Comparison of ENCODE assay signal across 9 cellular contexts in the genomic region with DNA sequence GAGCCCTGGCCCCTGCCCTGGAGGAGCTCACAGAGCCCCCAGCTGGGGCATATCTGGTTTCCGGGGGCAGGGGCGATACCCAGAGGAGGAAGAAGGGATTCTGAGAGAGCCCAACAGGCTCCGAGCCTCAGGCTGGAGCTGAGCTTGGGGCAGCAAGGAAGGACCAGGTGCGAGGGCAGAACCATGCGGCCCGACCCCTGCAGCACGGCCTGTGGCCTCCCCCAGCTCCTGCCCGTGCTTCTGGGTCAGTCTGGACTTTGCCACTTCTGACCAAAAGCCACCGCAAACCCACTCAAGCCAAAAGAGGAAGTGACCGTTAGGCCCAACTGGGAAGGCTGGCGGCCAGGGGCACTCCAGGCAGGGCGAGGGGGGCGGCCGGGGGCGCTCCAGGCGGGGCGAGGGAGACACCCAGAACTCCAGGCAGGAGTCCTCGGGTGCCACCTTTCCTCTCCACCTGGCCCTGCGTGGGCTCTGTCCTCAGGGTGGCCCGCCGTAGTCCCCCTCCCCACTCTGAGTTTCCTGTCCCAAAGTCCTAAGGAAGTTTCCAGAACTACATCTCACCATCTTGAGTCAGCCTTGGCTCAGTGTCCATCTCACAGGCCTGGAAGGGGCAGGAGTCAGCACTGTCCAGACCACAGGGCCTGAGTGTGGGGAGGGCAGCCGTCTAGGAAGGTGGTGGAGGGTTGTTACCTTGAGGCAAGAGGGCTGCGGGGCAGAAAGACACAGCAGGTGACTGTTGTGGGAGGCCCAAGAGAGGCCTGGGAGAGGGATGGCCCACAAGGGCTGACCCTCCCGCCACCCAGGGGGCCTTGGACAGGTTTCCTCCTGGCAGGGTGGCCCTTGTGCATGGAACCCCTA. TPM values are rescaled to one million over a fixed set of nuclear protein-coding genes. Genes with fewer than 3 reads are reported as not detected.
DNase-seq lines count a peak whose midpoint lies in the region; ATAC-seq and TF ChIP-seq lines count a peak whose summit lies in the region.
"Had no signal": no experiment of that assay in that cellular context is flagged by ENCODE, and none has a peak within 500 bp of the region (broad histone marks: within the 10 kb centered on the region; RNA-seq: fewer than 3 reads in every experiment).

No MANE protein-coding gene starts in this region.

- H3K4me3 ChIP-seq in adrenal gland (no peak overlapping the region), testis (no peak overlapping the region)

- no peak for ATAC-seq in WTC11

- H3K36me3 ChIP-seq in adrenal gland (replicated peaks in 1 of 2) (peaks cover 0 to 7% of the 10 kb centered on the region in 2 donors), testis (ENCODE audit: low read depth, missing control alignments) (no peaks in the 10 kb centered on the region)

- H3K4me1 ChIP-seq in adrenal gland (replicated peaks in 1 of 2) (peaks cover 10 to 42% of the 10 kb centered on the region in 2 donors), testis (peaks cover 35% of the 10 kb centered on the region)

- H3K9me3 Mint-ChIP-seq in WTC11, result peaks cover 6% of the 10 kb centered on the region; the same call in 1 of the 2 replicates

- H3K4me3 Mint-ChIP-seq in WTC11, result no peak overlapping the region

- H3K27ac ChIP-seq in adrenal gland, result peak overlapping the region in 4 of 5 donors; percentile 35 to 86 (median 58)
- peak overlapping the region; percentile 39 to 54 for H3K27ac ChIP-seq in testis

- H3K9me3 ChIP-seq in adrenal gland (replicated peaks in 1 of 3) (no peaks in the 10 kb centered on the region), testis (no peaks in the 10 kb centered on the region)

- intact Hi-C loops in adrenal gland (cut with DNase I) (no loop called here), testis (cut with DNase I; ENCODE audit: low total_unique reads) (no loop called here)

- TF ChIP-seq POLR2A in adrenal gland (IDR thresholded peaks at IDR 0.05), result no peak
- TF ChIP-seq POLR2A in testis (IDR thresholded peaks at IDR 0.05), result no peak

- H3K27me3 ChIP-seq in adrenal gland (no peaks in the 10 kb centered on the region), testis (no peaks in the 10 kb centered on the region)

- POLR2A ChIA-PET in WTC11 (lab: Charles Lee), result interaction anchor here (0.8 kb wide), 1 partner anchor 19 kb away, joined by 10 read pairs; no protein-coding TSS in a partner anchor

- TF ChIP-seq CTCF in adrenal gland (IDR thresholded peaks at IDR 0.05) (no peak), testis (IDR thresholded peaks at IDR 0.05) (no peak), WTC11 (IDR thresholded peaks at IDR 0.05) (no peak)

- peaks cover 10% of the 10 kb centered on the region for H3K36me3 Mint-ChIP-seq in WTC11

- CTCF ChIA-PET in WTC11 (lab: Charles Lee), result interaction anchor here (1.1 to 5.7 kb wide), 3 partner anchors 9 to 30 kb away, joined by 4 to 39 read pairs (median 13); no protein-coding TSS in a partner anchor

- DNase-seq in SKM-1 treated with dmso at 0.1 percent for 144 hours (lab: John Stamatoyannopoulos, UW; ENCODE audit: unreplicated experiment) (peak; percentile 16), SKM-1 (lab: John Stamatoyannopoulos, UW; ENCODE audit: unreplicated experiment) (no peak), adrenal gland (peak in 6 of 7 donors; percentile 24 to 47 (median 39)), medulla oblongata (ENCODE audit: extremely low spot score) (peak; percentile 71), testis (no peak), epidermal melanocyte (ENCODE audit: insufficient read length, low spot score) (no peak), hepatic stellate cell (ENCODE audit: low spot score) (no peak), WTC11 (ENCODE audit: low spot score) (no peak)
- DNase-seq: NCI-H1694 treated with DMSO at 0.1 percent for 48 hours had no signal

- H3K4me1 Mint-ChIP-seq in WTC11, result peaks cover 18% of the 10 kb centered on the region

- 67 to 79% (median 78%) methylated on average over 10 to 24 of the region's 24 CpGs for WGBS in adrenal gland, 4 donors
- WGBS in testis, 2 donors, result 84 to 90% methylated on average over 14 to 24 of the region's 24 CpGs

- no peak overlapping the region for H3K27ac Mint-ChIP-seq in WTC11

- peaks cover 2% of the 10 kb centered on the region; the same call in 1 of the 2 replicates for H3K27me3 Mint-ChIP-seq in WTC11 (ENCODE audit: low read depth)

TF ChIP-seq in WTC11, 78 proteins besides CTCF, POLR2A, EP300 and RAD21 (continues in another document):
- TF ChIP-seq HMGA2 (CRISPR knock-in tag; IDR thresholded peaks at IDR 0.05) (no peak), GABPB1 (CRISPR knock-in tag; IDR thresholded peaks at IDR 0.05) (no peak), GRHL2 (CRISPR knock-in tag; IDR thresholded peaks at IDR 0.05; ENCODE audit: insufficient replicate concordance, severe bottlenecking) (no peak), ZNF138 (CRISPR knock-in tag; conservative IDR thresholded peaks at IDR 0.05) (no peak), NFE2L1 (CRISPR knock-in tag; IDR thresholded peaks at IDR 0.05) (no peak), ETV6 (CRISPR knock-in tag; IDR thresholded peaks at IDR 0.05) (no peak), CREB1 (CRISPR knock-in tag; IDR thresholded peaks at IDR 0.05) (no peak), CREM (CRISPR knock-in tag; IDR thresholded peaks at IDR 0.05) (no peak), MAX (CRISPR knock-in tag; IDR thresholded peaks at IDR 0.05) (no peak), IRF2 (CRISPR knock-in tag; IDR thresholded peaks at IDR 0.05; ENCODE audit: borderline replicate concordance, low read depth) (no peak), SMAD4 (CRISPR knock-in tag; IDR thresholded peaks at IDR 0.05) (no peak), USF1 (CRISPR knock-in tag; IDR thresholded peaks at IDR 0.05) (no peak), SOX15 (CRISPR knock-in tag; IDR thresholded peaks at IDR 0.05) (no peak)
- TF ChIP-seq, protein P1, sequence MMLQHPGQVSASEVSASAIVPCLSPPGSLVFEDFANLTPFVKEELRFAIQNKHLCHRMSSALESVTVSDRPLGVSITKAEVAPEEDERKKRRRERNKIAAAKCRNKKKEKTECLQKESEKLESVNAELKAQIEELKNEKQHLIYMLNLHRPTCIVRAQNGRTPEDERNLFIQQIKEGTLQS (CRISPR knock-in tag; conservative IDR thresholded peaks at IDR 0.05), result no peak
- TF ChIP-seq, protein P2, sequence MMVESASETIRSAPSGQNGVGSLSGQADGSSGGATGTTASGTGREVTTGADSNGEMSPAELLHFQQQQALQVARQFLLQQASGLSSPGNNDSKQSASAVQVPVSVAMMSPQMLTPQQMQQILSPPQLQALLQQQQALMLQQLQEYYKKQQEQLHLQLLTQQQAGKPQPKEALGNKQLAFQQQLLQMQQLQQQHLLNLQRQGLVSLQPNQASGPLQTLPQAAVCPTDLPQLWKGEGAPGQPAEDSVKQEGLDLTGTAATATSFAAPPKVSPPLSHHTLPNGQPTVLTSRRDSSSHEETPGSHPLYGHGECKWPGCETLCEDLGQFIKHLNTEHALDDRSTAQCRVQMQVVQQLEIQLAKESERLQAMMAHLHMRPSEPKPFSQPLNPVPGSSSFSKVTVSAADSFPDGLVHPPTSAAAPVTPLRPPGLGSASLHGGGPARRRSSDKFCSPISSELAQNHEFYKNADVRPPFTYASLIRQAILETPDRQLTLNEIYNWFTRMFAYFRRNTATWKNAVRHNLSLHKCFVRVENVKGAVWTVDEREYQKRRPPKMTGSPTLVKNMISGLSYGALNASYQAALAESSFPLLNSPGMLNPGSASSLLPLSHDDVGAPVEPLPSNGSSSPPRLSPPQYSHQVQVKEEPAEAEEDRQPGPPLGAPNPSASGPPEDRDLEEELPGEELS (CRISPR knock-in tag; IDR thresholded peaks at IDR 0.05), result no peak
- TF ChIP-seq, protein P3, sequence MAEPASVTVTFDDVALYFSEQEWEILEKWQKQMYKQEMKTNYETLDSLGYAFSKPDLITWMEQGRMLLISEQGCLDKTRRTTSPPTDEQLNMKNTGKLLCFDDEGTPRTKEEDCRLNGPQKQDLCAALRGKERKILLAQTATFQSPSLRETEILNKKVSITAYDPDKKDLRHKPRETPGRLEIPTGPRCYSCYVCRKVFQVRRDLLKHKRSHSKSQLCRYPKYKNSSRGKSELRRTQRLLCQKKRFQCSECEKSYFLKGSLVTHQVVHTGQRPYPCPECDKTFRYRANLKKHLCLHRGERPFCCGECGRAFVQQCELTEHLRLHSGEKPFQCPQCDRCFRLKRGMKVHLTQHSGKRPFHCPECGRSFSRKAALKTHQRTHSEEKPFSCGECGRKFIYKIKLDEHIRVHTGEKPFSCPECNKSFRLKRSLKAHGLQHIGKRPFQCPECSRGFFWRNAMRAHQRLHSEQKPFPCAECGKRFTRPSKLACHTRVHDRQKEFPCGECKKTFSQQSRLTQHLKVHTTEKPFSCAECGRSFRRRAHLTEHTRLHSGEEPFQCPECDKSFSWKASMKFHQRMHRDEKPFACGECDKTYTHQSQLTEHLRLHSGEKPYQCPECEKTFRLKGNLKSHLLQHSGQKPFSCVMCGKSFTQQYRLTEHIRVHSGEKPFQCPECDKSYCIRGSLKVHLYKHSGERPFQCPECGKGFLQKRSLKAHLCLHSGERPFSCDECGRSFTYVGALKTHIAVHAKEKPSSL (CRISPR knock-in tag; conservative IDR thresholded peaks at IDR 0.05), result no peak

RNA-seq across cellular contexts. Expression of gene LTC4S, which starts 0.9 kb away (rescaled TPM):
- total RNA-seq in adrenal gland, result 100 to 1,000 TPM in 1 of 8 donors, 10 to 100 TPM in 7; 10.2 to 205 (median 27.0) TPM
- polyA plus RNA-seq in adrenal gland, result 10 to 100 TPM in 2 of 3 donors, not detected in 1; 24.1 to 44.4 TPM
- 10 to 100 TPM in 1 of 2 donors, 1 to 10 TPM in 1; 3.7 to 10.3 TPM for total RNA-seq in testis
- polyA plus RNA-seq in testis (ENCODE audit: insufficient read depth, low read depth, low replicate concordance), result 4.8 TPM
- total RNA-seq in WTC11 (2021), result 2.6 to 4.5 TPM (median 3.0 TPM) in 3 replicates

RNA-seq across cellular contexts. Expression of gene MGAT4B, which starts 13.8 kb away (rescaled TPM):
- 100 to 1,000 TPM in 7 of 8 donors, 10 to 100 TPM in 1; 93.3 to 242 (median 223) TPM for total RNA-seq in adrenal gland
- 100 to 1,000 TPM in 2 of 3 donors, 10 to 100 TPM in 1; 80.5 to 192 (median 122) TPM for polyA plus RNA-seq in adrenal gland
- 100 to 1,000 TPM; 149 to 152 TPM for total RNA-seq in testis
- polyA plus RNA-seq in testis (ENCODE audit: insufficient read depth, low read depth, low replicate concordance), result 67.9 TPM
- total RNA-seq in WTC11 (2021), result 127 to 151 TPM (median 135 TPM) in 3 replicates

RNA-seq across cellular contexts. Expression of gene SQSTM1, which starts 27.9 kb away (rescaled TPM):
- total RNA-seq in adrenal gland, result 1,000 to 10,000 TPM in 3 of 8 donors, 100 to 1,000 TPM in 5; 521 to 2,312 (median 919) TPM
- polyA plus RNA-seq in adrenal gland, result 100 to 1,000 TPM; 258 to 312 (median 292) TPM
- 100 to 1,000 TPM; 192 to 255 TPM for total RNA-seq in testis
- 165 TPM for polyA plus RNA-seq in testis (ENCODE audit: insufficient read depth, low read depth, low replicate concordance)
- total RNA-seq in WTC11 (2021), result 78.5 to 95.2 TPM (median 86.5 TPM) in 3 replicates

Comparison
In these comparisons a context has a peak if more than half of its experiments do, and no peak if none do; other contexts are left out.
1. DNase-seq: peak in SKM-1 treated with dmso at 0.1 percent for 144 hours (single experiment), adrenal gland (6 of 7) and medulla oblongata (single experiment); none in SKM-1 (single experiment), testis (single experiment), epidermal melanocyte (single experiment), hepatic stellate cell (single experiment) and WTC11 (single experiment).